In the genomic region with DNA sequence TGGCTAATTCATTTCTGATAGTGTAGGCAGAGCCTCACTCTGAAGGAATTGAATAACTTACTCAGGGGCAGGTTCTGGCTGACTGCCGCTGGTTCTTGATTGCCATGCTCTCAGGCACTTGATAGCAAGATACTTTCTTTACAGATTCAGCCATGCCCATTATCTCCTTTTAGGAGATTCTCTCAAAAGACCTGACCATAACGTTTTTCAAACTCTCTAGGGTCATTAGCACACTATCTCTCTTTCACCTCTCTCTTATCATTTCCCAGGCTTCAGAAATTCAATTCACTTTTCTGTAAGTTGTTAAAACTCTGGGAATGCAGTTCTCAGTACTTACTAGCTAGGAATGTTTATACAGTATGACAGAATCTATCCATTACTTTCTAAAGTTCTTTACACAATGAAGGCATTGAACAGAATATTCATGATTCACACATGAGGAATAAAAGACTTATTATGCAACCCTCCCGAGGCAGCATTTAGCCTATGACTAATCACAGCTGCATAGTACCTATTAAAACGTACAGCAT, we compare ENCODE assay signal across 13 cellular contexts.
DNase-seq lines count a peak whose midpoint lies in the region; ATAC-seq, FAIRE-seq and TF ChIP-seq lines count a peak whose summit lies in the region.
"Had no signal": no experiment of that assay in that cellular context is flagged by ENCODE, and none has a peak within 500 bp of the region (broad histone marks: within the 10 kb centered on the region; RNA-seq: fewer than 3 reads in every experiment).

No MANE protein-coding gene starts in this region.

- no peaks in the 10 kb centered on the region; the same call in 1 of the 2 replicates for H3K27me3 Mint-ChIP-seq in WTC11 (ENCODE audit: low read depth)
- H3K27me3 Mint-ChIP-seq in activated CD4-positive, alpha-beta memory T cell treated with anti-CD3 and anti-CD28 coated beads for 36 hours: no peaks in the 10 kb centered on the region
- no peaks in the 10 kb centered on the region for H3K27me3 Mint-ChIP-seq in activated CD4-positive, alpha-beta T cell treated with anti-CD3 and anti-CD28 coated beads for 36 hours
- H3K27me3 Mint-ChIP-seq: naive thymus-derived CD8-positive, alpha-beta T cell had no signal

- peaks cover 20% of the 10 kb centered on the region for H3K4me1 Mint-ChIP-seq in WTC11
- H3K4me1 Mint-ChIP-seq in activated CD4-positive, alpha-beta memory T cell treated with anti-CD3 and anti-CD28 coated beads for 36 hours (ENCODE audit: low read depth): no peaks in the 10 kb centered on the region
- no peaks in the 10 kb centered on the region for H3K4me1 Mint-ChIP-seq in activated CD4-positive, alpha-beta T cell treated with anti-CD3 and anti-CD28 coated beads for 36 hours
- H3K4me1 Mint-ChIP-seq: naive thymus-derived CD8-positive, alpha-beta T cell had no signal

- no peak for TF ChIP-seq CTCF in WTC11 (IDR thresholded peaks at IDR 0.05)

- H3K9me3 Mint-ChIP-seq in WTC11: peaks cover 11% of the 10 kb centered on the region
- H3K9me3 Mint-ChIP-seq in activated CD4-positive, alpha-beta memory T cell treated with anti-CD3 and anti-CD28 coated beads for 36 hours: peaks cover 12% of the 10 kb centered on the region
- peaks cover 20% of the 10 kb centered on the region for H3K9me3 Mint-ChIP-seq in activated CD4-positive, alpha-beta T cell treated with anti-CD3 and anti-CD28 coated beads for 36 hours (ENCODE audit: low read depth)

- no peaks in the 10 kb centered on the region for H3K36me3 Mint-ChIP-seq in WTC11
- H3K36me3 Mint-ChIP-seq in activated CD4-positive, alpha-beta memory T cell treated with anti-CD3 and anti-CD28 coated beads for 36 hours: no peaks in the 10 kb centered on the region
- no peaks in the 10 kb centered on the region for H3K36me3 Mint-ChIP-seq in activated CD4-positive, alpha-beta T cell treated with anti-CD3 and anti-CD28 coated beads for 36 hours (ENCODE audit: low read depth)
- H3K36me3 Mint-ChIP-seq: naive thymus-derived CD8-positive, alpha-beta T cell had no signal

- no peak overlapping the region for H3K4me3 Mint-ChIP-seq in WTC11
- H3K4me3 Mint-ChIP-seq in activated CD4-positive, alpha-beta memory T cell treated with anti-CD3 and anti-CD28 coated beads for 36 hours: no peak overlapping the region
- no peak overlapping the region for H3K4me3 Mint-ChIP-seq in activated CD4-positive, alpha-beta T cell treated with anti-CD3 and anti-CD28 coated beads for 36 hours
- H3K4me3 Mint-ChIP-seq: naive thymus-derived CD8-positive, alpha-beta T cell had no signal

- POLR2A ChIA-PET in WTC11 (lab: Charles Lee): no interaction called here
- POLR2A ChIA-PET in activated CD4-positive, alpha-beta memory T cell treated with anti-CD3 and anti-CD28 coated beads for 36 hours (lab: Charles Lee): no interaction called here
- POLR2A ChIA-PET in activated CD4-positive, alpha-beta T cell treated with anti-CD3 and anti-CD28 coated beads for 36 hours (lab: Charles Lee): no interaction called here

- CTCF ChIA-PET in WTC11 (lab: Charles Lee): no interaction called here
- CTCF ChIA-PET in activated CD4-positive, alpha-beta memory T cell treated with anti-CD3 and anti-CD28 coated beads for 36 hours (lab: Charles Lee): no interaction called here
- CTCF ChIA-PET in activated CD4-positive, alpha-beta T cell treated with anti-CD3 and anti-CD28 coated beads for 36 hours (lab: Charles Lee): no interaction called here

- no peak for FAIRE-seq in urothelium cell line (lab: Jason Lieb, UNC)

- no peak overlapping the region for H3K27ac Mint-ChIP-seq in WTC11
- no peak overlapping the region for H3K27ac Mint-ChIP-seq in activated CD4-positive, alpha-beta memory T cell treated with anti-CD3 and anti-CD28 coated beads for 36 hours
- no peak overlapping the region for H3K27ac Mint-ChIP-seq in activated CD4-positive, alpha-beta T cell treated with anti-CD3 and anti-CD28 coated beads for 36 hours
- H3K27ac Mint-ChIP-seq: naive thymus-derived CD8-positive, alpha-beta T cell had no signal

- intact Hi-C loops in activated CD4-positive, alpha-beta memory T cell treated with anti-CD3 and anti-CD28 coated beads for 36 hours (cut with micrococcal nuclease): no loop called here
- intact Hi-C loops in activated CD4-positive, alpha-beta T cell treated with anti-CD3 and anti-CD28 coated beads for 36 hours (cut with DNase I, micrococcal nuclease): no loop called here

- DNase-seq in NOMO-1 (lab: John Stamatoyannopoulos, UW; ENCODE audit: unreplicated experiment in 2 of 2): peak; percentile 5 to 56
- DNase-seq in NOMO-1 treated with dmso at 0.1 percent for 144 hours (lab: John Stamatoyannopoulos, UW; ENCODE audit: unreplicated experiment): no peak
- DNase-seq in WTC11 (ENCODE audit: low spot score): no peak
- peak; percentile 51 for DNase-seq in inferior parietal cortex (ENCODE audit: extremely low spot score)
- DNase-seq in urothelium cell line (ENCODE audit: low spot score): peak; percentile 52
- no peak for DNase-seq in activated naive CD4-positive, alpha-beta T cell treated with Interleukin-2 at 50 U/mL for 16 hours
- no peak for DNase-seq in activated CD4-positive, alpha-beta memory T cell treated with anti-CD3 and anti-CD28 coated beads for 36 hours
- DNase-seq in activated CD4-positive, alpha-beta T cell treated with anti-CD3 and anti-CD28 coated beads for 36 hours: no peak
- DNase-seq: activated CD8-positive, alpha-beta memory T cell treated with anti-CD3 and anti-CD28 coated beads, Interleukin-2, amount 50 U/mL, for 48 hours; cerebellar nuclear complex; naive thymus-derived CD8-positive, alpha-beta T cell; NCI-H2107; testis had no signal

- ATAC-seq in WTC11: peak; percentile 53
- no peak for ATAC-seq in activated CD4-positive, alpha-beta T cell treated with anti-CD3 and anti-CD28 coated beads for 36 hours
- ATAC-seq: naive thymus-derived CD8-positive, alpha-beta T cell had no signal

TF ChIP-seq in WTC11, 78 proteins besides CTCF, POLR2A, EP300 and RAD21:
- TF ChIP-seq ZNF317 (CRISPR knock-in tag; IDR thresholded peaks at IDR 0.05; ENCODE audit: borderline replicate concordance, low read depth): no peak
- TF ChIP-seq, protein P1, sequence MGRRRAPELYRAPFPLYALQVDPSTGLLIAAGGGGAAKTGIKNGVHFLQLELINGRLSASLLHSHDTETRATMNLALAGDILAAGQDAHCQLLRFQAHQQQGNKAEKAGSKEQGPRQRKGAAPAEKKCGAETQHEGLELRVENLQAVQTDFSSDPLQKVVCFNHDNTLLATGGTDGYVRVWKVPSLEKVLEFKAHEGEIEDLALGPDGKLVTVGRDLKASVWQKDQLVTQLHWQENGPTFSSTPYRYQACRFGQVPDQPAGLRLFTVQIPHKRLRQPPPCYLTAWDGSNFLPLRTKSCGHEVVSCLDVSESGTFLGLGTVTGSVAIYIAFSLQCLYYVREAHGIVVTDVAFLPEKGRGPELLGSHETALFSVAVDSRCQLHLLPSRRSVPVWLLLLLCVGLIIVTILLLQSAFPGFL (CRISPR knock-in tag; IDR thresholded peaks at IDR 0.05; ENCODE audit: borderline replicate concordance): no peak

Comparison
In these comparisons a context has a peak if more than half of its experiments do, and no peak if none do; other contexts are left out.
1. DNase-seq: peak in NOMO-1 (2 of 2), inferior parietal cortex (single experiment) and urothelium cell line (single experiment); none in NOMO-1 treated with dmso at 0.1 percent for 144 hours (single experiment), WTC11 (single experiment), activated naive CD4-positive, alpha-beta T cell treated with Interleukin-2 at 50 U/mL for 16 hours (single experiment), activated CD4-positive, alpha-beta memory T cell treated with anti-CD3 and anti-CD28 coated beads for 36 hours (single experiment) and activated CD4-positive, alpha-beta T cell treated with anti-CD3 and anti-CD28 coated beads for 36 hours (single experiment).